In genomic region chr19:45076851-45077730, GRCh38 we compare ENCODE assay signal across 7 cellular contexts. TPM values are rescaled to one million over a fixed set of nuclear protein-coding genes. Genes with fewer than 3 reads are reported as not detected.
DNase-seq lines count a peak whose midpoint lies in the region; ATAC-seq, FAIRE-seq and TF ChIP-seq lines count a peak whose summit lies in the region.

No MANE protein-coding gene starts in this region.

- POLR2A ChIA-PET in HEK293T (lab: Yijun Ruan, JAX), result interaction anchor here (0.6 to 3.7 kb wide), 2 partner anchors 11 to 15 kb away, joined by 3 to 21 read pairs; partner anchors contain the start of gene PPP1R37
- POLR2A ChIA-PET in T-cell (lab: Charles Lee), result no interaction called here

- H3K27me3 Mint-ChIP-seq in T-cell, result no peaks in the 10 kb centered on the region
- peaks cover 5% of the 10 kb centered on the region for H3K27me3 Mint-ChIP-seq in glutamatergic neuron (ENCODE audit: unreplicated experiment)
- no peaks in the 10 kb centered on the region for H3K27me3 Mint-ChIP-seq in stimulated activated memory B cell treated with anti-CD40 and anti-IgM and Interleukin-4, amounts not matched to agents 10 μg/mL and 1 μg/mL and 100 μg/mL, for 72 hours

- TF ChIP-seq CTCF in glutamatergic neuron (IDR thresholded peaks at IDR 0.05; ENCODE audit: partially characterized antibody, unreplicated experiment), result no peak
- no peak for TF ChIP-seq CTCF in D721Med (IDR thresholded peaks at IDR 0.05; ENCODE audit: insufficient read depth, missing control alignments)

- H3K9me3 Mint-ChIP-seq in T-cell (no peaks in the 10 kb centered on the region), glutamatergic neuron (ENCODE audit: unreplicated experiment) (peaks cover 11% of the 10 kb centered on the region)
- no peaks in the 10 kb centered on the region for H3K9me3 Mint-ChIP-seq in stimulated activated memory B cell treated with anti-CD40 and anti-IgM and Interleukin-4, amounts not matched to agents 10 μg/mL and 1 μg/mL and 100 μg/mL, for 72 hours

- no peak for ATAC-seq in T-cell (replicated peaks in 1 of 4)
- no peak for ATAC-seq in stimulated activated memory B cell treated with anti-CD40 and anti-IgM and Interleukin-4, amounts not matched to agents 10 μg/mL and 1 μg/mL and 100 μg/mL, for 72 hours

- H3K4me1 Mint-ChIP-seq in T-cell (peaks cover 40 to 62% (median 46%) of the 10 kb centered on the region in 3 donors), glutamatergic neuron (ENCODE audit: low read depth, unreplicated experiment) (peaks cover 18% of the 10 kb centered on the region)
- peaks cover 68% of the 10 kb centered on the region for H3K4me1 Mint-ChIP-seq in stimulated activated memory B cell treated with anti-CD40 and anti-IgM and Interleukin-4, amounts not matched to agents 10 μg/mL and 1 μg/mL and 100 μg/mL, for 72 hours

- DNase-seq in HEK293T (ENCODE audit: extremely low spot score) (no peak), T-cell (no peak), glutamatergic neuron (no peak), GOT3 (lab: John Stamatoyannopoulos, UW) (no peak), D721Med (ENCODE audit: insufficient read length, low spot score) (no peak)
- DNase-seq in stimulated activated CD4-positive, alpha-beta T cell treated with anti-CD3 and anti-CD28 coated beads, Interleukin-12 subunit alpha, Interleukin-12 subunit beta, amount 100 ng/mL, for 4 hours, result no peak

- H3K36me3 Mint-ChIP-seq in T-cell (peaks cover 8% of the 10 kb centered on the region), glutamatergic neuron (ENCODE audit: unreplicated experiment) (peaks cover 3% of the 10 kb centered on the region)
- H3K36me3 Mint-ChIP-seq in stimulated activated memory B cell treated with anti-CD40 and anti-IgM and Interleukin-4, amounts not matched to agents 10 μg/mL and 1 μg/mL and 100 μg/mL, for 72 hours, result peaks cover 27% of the 10 kb centered on the region

- no peak for FAIRE-seq in D721Med (lab: Jason Lieb, UNC)

- CTCF ChIA-PET in HEK293T (lab: Yijun Ruan, JAX), result no interaction called here
- CTCF ChIA-PET in T-cell (lab: Charles Lee), result no interaction called here

- H3K27ac Mint-ChIP-seq in T-cell (peak overlapping the region; percentile 81 to 89), glutamatergic neuron (ENCODE audit: unreplicated experiment) (peak overlapping the region; percentile 96)
- peak overlapping the region; percentile 94 for H3K27ac Mint-ChIP-seq in stimulated activated memory B cell treated with anti-CD40 and anti-IgM and Interleukin-4, amounts not matched to agents 10 μg/mL and 1 μg/mL and 100 μg/mL, for 72 hours

- peak overlapping the region; percentile 70 to 99 (median 75) for H3K4me3 Mint-ChIP-seq in T-cell
- peak overlapping the region; percentile 69 for H3K4me3 Mint-ChIP-seq in glutamatergic neuron (ENCODE audit: unreplicated experiment)
- peak overlapping the region; percentile 96 for H3K4me3 Mint-ChIP-seq in stimulated activated memory B cell treated with anti-CD40 and anti-IgM and Interleukin-4, amounts not matched to agents 10 μg/mL and 1 μg/mL and 100 μg/mL, for 72 hours

TF ChIP-seq in HEK293T, 16 proteins besides CTCF, POLR2A, EP300 and RAD21:
- peak; percentile 17; the same call in 1 of the 2 replicates for TF ChIP-seq L3MBTL2 (conservative IDR thresholded peaks at IDR 0.05)
- no peak for TF ChIP-seq FOXK2 (IDR thresholded peaks at IDR 0.05)

RNA-seq across cellular contexts. Expression of gene ZNF296, which starts 0.8 kb away (rescaled TPM):
- total RNA-seq in T-cell, result 1 to 10 TPM; 1.4 to 4.3 (median 3.5) TPM
- total RNA-seq in glutamatergic neuron (ENCODE audit: unreplicated experiment), result 6.3 TPM

RNA-seq across cellular contexts. Expression of gene GEMIN7, which starts 2.0 kb away (rescaled TPM):
- total RNA-seq in T-cell, result 10 to 100 TPM in 4 of 5 donors, 1 to 10 TPM in 1; 4.0 to 23.1 (median 22.7) TPM
- 49.1 TPM for total RNA-seq in glutamatergic neuron (ENCODE audit: unreplicated experiment)

RNA-seq across cellular contexts. Expression of gene PPP1R37, which starts 15.9 kb away (rescaled TPM):
- total RNA-seq in T-cell, result 10 to 100 TPM; 17.2 to 35.2 (median 30.4) TPM
- total RNA-seq in glutamatergic neuron (ENCODE audit: unreplicated experiment), result 49.5 TPM

RNA-seq across cellular contexts. Expression of gene CLASRP, which starts 38.2 kb away (rescaled TPM):
- total RNA-seq in T-cell, result 100 to 1,000 TPM; 141 to 153 (median 149) TPM
- 127 TPM for total RNA-seq in glutamatergic neuron (ENCODE audit: unreplicated experiment)
